8 cellular contexts compared by ENCODE assay signal in the genomic region with DNA sequence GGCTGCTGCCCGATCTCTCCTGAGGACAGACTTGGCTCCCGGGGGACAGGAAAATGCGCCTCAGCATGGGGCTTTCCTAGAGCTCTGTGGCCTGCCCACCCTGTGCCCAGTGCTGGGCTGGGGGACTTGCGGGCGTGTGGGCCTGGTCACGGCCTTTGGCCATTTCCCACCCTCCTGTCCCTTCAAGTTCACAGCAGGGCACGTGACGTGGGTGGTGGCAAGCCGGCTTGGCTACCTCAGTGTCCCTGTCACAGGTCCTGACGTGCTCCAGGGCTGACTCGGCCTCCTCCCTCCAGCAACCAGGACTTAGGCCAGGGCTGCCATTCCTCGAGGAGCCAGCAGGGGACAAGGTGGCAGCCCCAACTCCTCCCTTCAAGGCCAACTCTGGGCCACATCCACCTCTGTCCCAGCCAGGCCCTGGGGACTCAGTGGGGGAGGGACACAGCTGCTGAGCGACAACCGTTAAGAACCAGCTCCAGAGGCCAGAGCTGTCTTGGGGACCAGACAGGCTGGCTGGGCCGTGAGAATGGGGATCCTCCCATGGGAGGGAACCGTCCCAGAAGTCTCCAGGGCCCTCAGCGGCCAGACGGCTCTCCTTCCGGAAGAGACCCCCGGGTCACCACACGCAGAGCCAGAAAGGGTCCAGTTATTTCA. TPM values are rescaled to one million over a fixed set of nuclear protein-coding genes. Genes with fewer than 3 reads are reported as not detected.
A peak's percentile ranks its signal among the peaks of the same experiment; 100 is the strongest.
DNase-seq lines count a peak whose midpoint lies in the region; ATAC-seq, FAIRE-seq and TF ChIP-seq lines count a peak whose summit lies in the region.

No MANE protein-coding gene starts in this region.

- peak; percentile 81 for DNase-seq in Daoy (ENCODE audit: low read depth)
- DNase-seq in HTR-8/SVneo (ENCODE audit: insufficient read length, low spot score): peak; percentile 78
- peak; percentile 82 to 85 for DNase-seq in SJCRH30
- peak; percentile 93 to 99 (median 98) for DNase-seq in adrenal gland
- peak; percentile 87 for DNase-seq in left ventricle myocardium superior
- DNase-seq in retina: peak; percentile 77
- DNase-seq in cerebellar nuclear complex (lab: John Stamatoyannopoulos, UW): no peak

- FAIRE-seq in HTR-8/SVneo (lab: Jason Lieb, UNC): peak; percentile 90

- intact Hi-C loops in adrenal gland (cut with DNase I): no loop called here
- intact Hi-C loops in left ventricle myocardium superior (cut with micrococcal nuclease): no loop called here

- ATAC-seq in GM21367 (IDR thresholded peaks at IDR 0.05; ENCODE audit: unreplicated experiment) (peak; percentile 61), left ventricle myocardium superior (peak; percentile 78)

- peak; percentile 74 to 99 (median 98) for TF ChIP-seq CTCF in adrenal gland (IDR thresholded peaks at IDR 0.05)

- no peaks in the 10 kb centered on the region for H3K27me3 ChIP-seq in SJCRH30
- no peaks in the 10 kb centered on the region for H3K27me3 ChIP-seq in adrenal gland

- TF ChIP-seq POLR2A in adrenal gland (IDR thresholded peaks at IDR 0.05): peak; percentile 6 to 59

- H3K4me1 ChIP-seq in SJCRH30 (peaks cover 17% of the 10 kb centered on the region; the same call in 1 of the 2 replicates), adrenal gland (replicated peaks in 1 of 2) (peaks cover 30 to 57% of the 10 kb centered on the region in 2 donors)

- H3K9me3 ChIP-seq in SJCRH30 (replicated peaks): no peaks in the 10 kb centered on the region
- H3K9me3 ChIP-seq in adrenal gland (replicated peaks in 1 of 3): no peaks in the 10 kb centered on the region

- WGBS in adrenal gland, 4 donors: 14 to 23% (median 20%) methylated on average over 10 to 21 of the region's 21 CpGs; no CpG with 5 or more reads in 1 of the 4 donors

- H3K27ac ChIP-seq in SJCRH30: no peak overlapping the region
- peak overlapping the region; percentile 71 to 97 (median 89) for H3K27ac ChIP-seq in adrenal gland

- H3K36me3 ChIP-seq in SJCRH30 (peaks cover 19% of the 10 kb centered on the region), adrenal gland (replicated peaks in 1 of 2) (peaks cover 0 to 43% of the 10 kb centered on the region in 2 donors)

- H3K4me3 ChIP-seq in SJCRH30 (no peak overlapping the region), adrenal gland (no peak overlapping the region)

RNA-seq across cellular contexts. Expression of a gene that starts 1.0 kb away (rescaled TPM):
- total RNA-seq in Daoy (2014; rRNA removed; shearing (Covaris generic)): 0.06 and 0.86 TPM in 2 replicates
- 1.4 and 3.2 TPM in 2 replicates for total RNA-seq in SJCRH30 (2014; rRNA removed; shearing (Covaris generic))
- total RNA-seq in adrenal gland (10 to 100 TPM in 7 of 8 donors, 1 to 10 TPM in 1; 3.0 to 28.1 (median 13.8) TPM), left ventricle myocardium superior (8.6 TPM)
- polyA plus RNA-seq in adrenal gland: 10 to 100 TPM in 2 of 3 donors, 1 to 10 TPM in 1; 6.6 to 47.5 (median 21.5) TPM

RNA-seq across cellular contexts. Expression of a gene that starts 9.9 kb away (rescaled TPM):
- 17.8 and 21.8 TPM in 2 replicates for total RNA-seq in Daoy (2014; rRNA removed; shearing (Covaris generic))
- total RNA-seq in SJCRH30 (2014; rRNA removed; shearing (Covaris generic)): 36.3 and 38.3 TPM in 2 replicates
- total RNA-seq in adrenal gland: 100 to 1,000 TPM; 131 to 292 (median 217) TPM
- polyA plus RNA-seq in adrenal gland: 100 to 1,000 TPM; 205 to 258 (median 258) TPM
- total RNA-seq in left ventricle myocardium superior: 152 TPM

RNA-seq across cellular contexts. Expression of a gene that starts 33.2 kb away (rescaled TPM):
- total RNA-seq in Daoy (2014; rRNA removed; shearing (Covaris generic)): 14.4 and 15.2 TPM in 2 replicates
- 8.1 and 9.9 TPM in 2 replicates for total RNA-seq in SJCRH30 (2014; rRNA removed; shearing (Covaris generic))
- 10 to 100 TPM in 7 of 8 donors, 1 to 10 TPM in 1; 6.7 to 66.1 (median 24.5) TPM for total RNA-seq in adrenal gland
- polyA plus RNA-seq in adrenal gland: 10 to 100 TPM in 2 of 3 donors, 1 to 10 TPM in 1; 6.0 to 42.5 (median 36.5) TPM
- total RNA-seq in left ventricle myocardium superior: 24.4 TPM

RNA-seq across cellular contexts. Expression of a gene that starts 51.6 kb away (rescaled TPM):
- 15.6 and 24.1 TPM in 2 replicates for total RNA-seq in Daoy (2014; rRNA removed; shearing (Covaris generic))
- total RNA-seq in SJCRH30 (2014; rRNA removed; shearing (Covaris generic)): 7.4 and 7.9 TPM in 2 replicates
- 10 to 100 TPM in 7 of 8 donors, 1 to 10 TPM in 1; 7.4 to 46.9 (median 19.3) TPM for total RNA-seq in adrenal gland
- polyA plus RNA-seq in adrenal gland: 10 to 100 TPM in 1 of 3 donors, 1 to 10 TPM in 2; 4.1 to 16.7 (median 5.0) TPM
- total RNA-seq in left ventricle myocardium superior: 11.4 TPM

RNA-seq across cellular contexts. Expression of a gene that starts 59.5 kb away (rescaled TPM):
- total RNA-seq in Daoy (2014; rRNA removed; shearing (Covaris generic)): 27.7 and 34.8 TPM in 2 replicates
- 43.6 and 47.1 TPM in 2 replicates for total RNA-seq in SJCRH30 (2014; rRNA removed; shearing (Covaris generic))
- 100 to 1,000 TPM in 4 of 8 donors, 10 to 100 TPM in 4; 36.7 to 153 (median 82.7) TPM for total RNA-seq in adrenal gland
- polyA plus RNA-seq in adrenal gland: 100 to 1,000 TPM in 2 of 3 donors, 10 to 100 TPM in 1; 60.3 to 214 (median 187) TPM
- total RNA-seq in left ventricle myocardium superior: 124 TPM

Comparison
In these comparisons a context has a peak if more than half of its experiments do, and no peak if none do; other contexts are left out.
1. DNase-seq: peak in Daoy (single experiment), HTR-8/SVneo (single experiment), SJCRH30 (2 of 2), adrenal gland (7 of 7), left ventricle myocardium superior (single experiment) and retina (single experiment); none in cerebellar nuclear complex (0 of 2).